ENCODE assay signal across 13 cellular contexts in genomic region chr21:39187141-39187540, GRCh38.
"Had no signal": no experiment of that assay in that cellular context is flagged by ENCODE, and none has a peak within 500 bp of the region (broad histone marks: within the 10 kb centered on the region; RNA-seq: fewer than 3 reads in every experiment).

No MANE protein-coding gene starts in this region.

- DNase-seq: activated CD4-positive, alpha-beta T cell treated with anti-CD3 and anti-CD28 coated beads, Interleukin-2, amount 10 ng/mL, durations not matched to agents 7 days and 5 days; activated CD4-positive, CD25-positive, alpha-beta regulatory T cell; activated CD8-positive, alpha-beta memory T cell treated with anti-CD3 and anti-CD28 coated beads for 24 hours; activated naive CD8-positive, alpha-beta T cell treated with anti-CD3 and anti-CD28 coated beads, Interleukin-2, amount 10 ng/mL, durations not matched to agents 7 days and 5 days; aorta; foreskin melanocyte; head of caudate nucleus; left colon; pancreas; retina had no signal

- ATAC-seq: left colon, pancreas, SK-N-SH treated with all-trans-retinoic acid at 6 μM for 48 hours had no signal

- H3K27ac ChIP-seq: pancreas had no signal

- H3K27ac Mint-ChIP-seq: activated CD4-positive, alpha-beta T cell treated with anti-CD3 and anti-CD28 coated beads, Interleukin-2, amount 10 ng/mL, durations not matched to agents 7 days and 5 days; activated naive CD8-positive, alpha-beta T cell treated with anti-CD3 and anti-CD28 coated beads, Interleukin-2, amount 10 ng/mL, durations not matched to agents 7 days and 5 days; neural progenitor cell; T-helper 1 cell treated with Interleukin-12 subunit alpha and Interleukin-12 subunit beta and Interleukin-4 antibody, amounts not matched to agents 30 μg/mL and 1 μg/mL, for 36 hours had no signal

- H3K27me3 ChIP-seq: neural progenitor cell, pancreas had no signal

- H3K9me3 ChIP-seq: pancreas had no signal

- H3K27me3 Mint-ChIP-seq: activated CD4-positive, alpha-beta T cell treated with anti-CD3 and anti-CD28 coated beads, Interleukin-2, amount 10 ng/mL, durations not matched to agents 7 days and 5 days; activated naive CD8-positive, alpha-beta T cell treated with anti-CD3 and anti-CD28 coated beads, Interleukin-2, amount 10 ng/mL, durations not matched to agents 7 days and 5 days had no signal

- H3K4me3 ChIP-seq: neural progenitor cell, pancreas had no signal

- H3K4me3 Mint-ChIP-seq: activated CD4-positive, alpha-beta T cell treated with anti-CD3 and anti-CD28 coated beads, Interleukin-2, amount 10 ng/mL, durations not matched to agents 7 days and 5 days; activated naive CD8-positive, alpha-beta T cell treated with anti-CD3 and anti-CD28 coated beads, Interleukin-2, amount 10 ng/mL, durations not matched to agents 7 days and 5 days; neural progenitor cell; T-helper 1 cell treated with Interleukin-12 subunit alpha and Interleukin-12 subunit beta and Interleukin-4 antibody, amounts not matched to agents 30 μg/mL and 1 μg/mL, for 36 hours had no signal

- H3K36me3 ChIP-seq: neural progenitor cell, pancreas had no signal

- H3K9me3 Mint-ChIP-seq: activated CD4-positive, alpha-beta T cell treated with anti-CD3 and anti-CD28 coated beads, Interleukin-2, amount 10 ng/mL, durations not matched to agents 7 days and 5 days; activated naive CD8-positive, alpha-beta T cell treated with anti-CD3 and anti-CD28 coated beads, Interleukin-2, amount 10 ng/mL, durations not matched to agents 7 days and 5 days; neural progenitor cell; T-helper 1 cell treated with Interleukin-12 subunit alpha and Interleukin-12 subunit beta and Interleukin-4 antibody, amounts not matched to agents 30 μg/mL and 1 μg/mL, for 36 hours had no signal
